ENCODE assay signal across 14 cellular contexts in the genomic region with DNA sequence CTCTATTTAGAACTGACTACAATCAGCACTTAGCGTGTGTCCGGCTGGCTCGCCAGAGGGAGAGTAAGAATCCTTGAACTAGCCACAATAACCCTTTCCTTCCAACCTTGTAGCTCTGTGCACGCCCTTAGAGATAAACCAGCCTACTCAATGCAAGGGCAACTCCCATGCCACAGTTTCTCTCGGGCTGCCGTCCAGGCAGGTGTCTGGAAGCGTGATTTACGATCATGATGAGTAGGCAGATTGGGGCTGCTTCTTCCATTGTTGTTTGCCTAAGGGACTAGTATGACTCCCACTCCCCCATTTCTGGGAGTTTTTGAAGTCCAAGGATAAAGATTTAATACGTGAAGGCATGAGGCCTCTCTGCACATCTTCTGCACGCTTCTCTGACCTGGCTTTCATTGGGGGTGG.
DNase-seq lines count a peak whose midpoint lies in the region; ATAC-seq and TF ChIP-seq lines count a peak whose summit lies in the region.
"Had no signal": no experiment of that assay in that cellular context is flagged by ENCODE, and none has a peak within 500 bp of the region (broad histone marks: within the 10 kb centered on the region; RNA-seq: fewer than 3 reads in every experiment).

No MANE protein-coding gene starts in this region.

- no peak overlapping the region for H3K27ac ChIP-seq in endodermal cell (ENCODE audit: low read depth, low read length)
- H3K27ac ChIP-seq: esophagus squamous epithelium, sigmoid colon, suprapubic skin had no signal

- ATAC-seq in omental fat pad (ENCODE audit: low FRiP score): peak; percentile 41

- TF ChIP-seq CTCF in endodermal cell (conservative IDR thresholded peaks at IDR 0.05) (no peak), omental fat pad (IDR thresholded peaks at IDR 0.05) (no peak)

- no peak overlapping the region for H3K4me3 ChIP-seq in endodermal cell (ENCODE audit: low read length)
- H3K4me3 ChIP-seq: esophagus squamous epithelium, sigmoid colon, suprapubic skin had no signal

- no peak overlapping the region for H3K9ac ChIP-seq in endodermal cell (ENCODE audit: extremely low read depth, low read length, poor library complexity, severe bottlenecking)

- H3K9me3 Mint-ChIP-seq in endodermal cell: no peaks in the 10 kb centered on the region

- no peaks in the 10 kb centered on the region for H3K36me3 ChIP-seq in endodermal cell (ENCODE audit: control insufficient read depth, insufficient read depth, low read length)
- H3K36me3 ChIP-seq: esophagus squamous epithelium, sigmoid colon, suprapubic skin had no signal

- H3K9me3 ChIP-seq in endodermal cell (ENCODE audit: control insufficient read depth, low read length): no peaks in the 10 kb centered on the region
- H3K9me3 ChIP-seq: esophagus squamous epithelium, sigmoid colon, suprapubic skin had no signal

- H3K4me1 ChIP-seq in endodermal cell (ENCODE audit: control insufficient read depth, insufficient read depth, low read length): no peaks in the 10 kb centered on the region
- H3K4me1 ChIP-seq: esophagus squamous epithelium, sigmoid colon had no signal

- no peaks in the 10 kb centered on the region for H3K27me3 ChIP-seq in endodermal cell (ENCODE audit: control insufficient read depth, insufficient read depth, low read length, poor library complexity, severe bottlenecking)
- H3K27me3 ChIP-seq: esophagus squamous epithelium, sigmoid colon, suprapubic skin had no signal

- no peaks in the 10 kb centered on the region for H3K36me3 Mint-ChIP-seq in endodermal cell (ENCODE audit: low read depth)

- CTCF ChIA-PET in HEK293T (lab: Yijun Ruan, JAX): interaction anchor here (0.7 to 0.9 kb wide), 2 partner anchors 45 to 63 kb away, joined by 3 read pairs; no protein-coding TSS in a partner anchor

- POLR2A ChIA-PET in HEK293T (lab: Yijun Ruan, JAX): no interaction called here

- peaks cover 20% of the 10 kb centered on the region for H3K4me1 Mint-ChIP-seq in endodermal cell
- H3K4me1 Mint-ChIP-seq: activated CD4-positive, alpha-beta memory T cell treated with anti-CD3 and anti-CD28 coated beads, Interleukin-2, amount 10 ng/mL, durations not matched to agents 7 days and 5 days had no signal

- WGBS in endodermal cell (ENCODE audit: insufficient coverage in 1 of 2, insufficient read length in 1 of 2), 2 experiments: 91 to 95% methylated on average over 10 of the region's 10 CpGs

- DNase-seq in HEK293T (ENCODE audit: extremely low spot score) (no peak), NCI-H69 (lab: John Stamatoyannopoulos, UW) (peak; percentile 15), endodermal cell (no peak), omental fat pad (ENCODE audit: low spot score) (no peak), middle frontal gyrus (ENCODE audit: extremely low spot score, low spot score) (no peak), NCI-H345 (lab: John Stamatoyannopoulos, UW) (no peak)
- DNase-seq in activated T-cell treated with anti-CD3 and anti-CD28 coated beads, Interleukin-2, amount 50 U/mL, for 48 hours: no peak
- DNase-seq: activated CD4-positive, alpha-beta memory T cell treated with anti-CD3 and anti-CD28 coated beads, Interleukin-2, amount 10 ng/mL, durations not matched to agents 7 days and 5 days; activated naive CD4-positive, alpha-beta T cell treated with anti-CD3 and anti-CD28 coated beads, Interleukin-2, amount 50 U/mL, for 16 hours; COR-L47; esophagus squamous epithelium; MV-4-11; sigmoid colon had no signal

- H3K4me3 Mint-ChIP-seq in endodermal cell: no peak overlapping the region
- H3K4me3 Mint-ChIP-seq: activated CD4-positive, alpha-beta memory T cell treated with anti-CD3 and anti-CD28 coated beads, Interleukin-2, amount 10 ng/mL, durations not matched to agents 7 days and 5 days had no signal

- H3K27me3 Mint-ChIP-seq in endodermal cell (ENCODE audit: insufficient read depth): no peaks in the 10 kb centered on the region
- H3K27me3 Mint-ChIP-seq: activated CD4-positive, alpha-beta memory T cell treated with anti-CD3 and anti-CD28 coated beads, Interleukin-2, amount 10 ng/mL, durations not matched to agents 7 days and 5 days had no signal

- H3K27ac Mint-ChIP-seq in endodermal cell: peak overlapping the region; percentile 32
- H3K27ac Mint-ChIP-seq: activated CD4-positive, alpha-beta memory T cell treated with anti-CD3 and anti-CD28 coated beads, Interleukin-2, amount 10 ng/mL, durations not matched to agents 7 days and 5 days had no signal

TF ChIP-seq in HEK293T, 16 proteins besides CTCF, POLR2A, EP300 and RAD21:
- TF ChIP-seq ELF4 (IDR thresholded peaks at IDR 0.05): no peak
- TF ChIP-seq, protein P1, sequence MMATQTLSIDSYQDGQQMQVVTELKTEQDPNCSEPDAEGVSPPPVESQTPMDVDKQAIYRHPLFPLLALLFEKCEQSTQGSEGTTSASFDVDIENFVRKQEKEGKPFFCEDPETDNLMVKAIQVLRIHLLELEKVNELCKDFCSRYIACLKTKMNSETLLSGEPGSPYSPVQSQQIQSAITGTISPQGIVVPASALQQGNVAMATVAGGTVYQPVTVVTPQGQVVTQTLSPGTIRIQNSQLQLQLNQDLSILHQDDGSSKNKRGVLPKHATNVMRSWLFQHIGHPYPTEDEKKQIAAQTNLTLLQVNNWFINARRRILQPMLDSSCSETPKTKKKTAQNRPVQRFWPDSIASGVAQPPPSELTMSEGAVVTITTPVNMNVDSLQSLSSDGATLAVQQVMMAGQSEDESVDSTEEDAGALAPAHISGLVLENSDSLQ (IDR thresholded peaks at IDR 0.05): peak; percentile 85
TF ChIP-seq in HEK293T: peak in this region for 1.
